ENCODE assay signal across 1 cellular context in genomic region chr12:92170050-92170449, GRCh38.
TF ChIP-seq lines count a peak whose summit lies in the region.

No MANE protein-coding gene starts in this region.

TF ChIP-seq in GM12878, 131 proteins besides CTCF, POLR2A, EP300 and RAD21:
- no peak for TF ChIP-seq CREB1 (IDR thresholded peaks at IDR 0.05; ENCODE audit: low read depth)
- TF ChIP-seq, protein P1, sequence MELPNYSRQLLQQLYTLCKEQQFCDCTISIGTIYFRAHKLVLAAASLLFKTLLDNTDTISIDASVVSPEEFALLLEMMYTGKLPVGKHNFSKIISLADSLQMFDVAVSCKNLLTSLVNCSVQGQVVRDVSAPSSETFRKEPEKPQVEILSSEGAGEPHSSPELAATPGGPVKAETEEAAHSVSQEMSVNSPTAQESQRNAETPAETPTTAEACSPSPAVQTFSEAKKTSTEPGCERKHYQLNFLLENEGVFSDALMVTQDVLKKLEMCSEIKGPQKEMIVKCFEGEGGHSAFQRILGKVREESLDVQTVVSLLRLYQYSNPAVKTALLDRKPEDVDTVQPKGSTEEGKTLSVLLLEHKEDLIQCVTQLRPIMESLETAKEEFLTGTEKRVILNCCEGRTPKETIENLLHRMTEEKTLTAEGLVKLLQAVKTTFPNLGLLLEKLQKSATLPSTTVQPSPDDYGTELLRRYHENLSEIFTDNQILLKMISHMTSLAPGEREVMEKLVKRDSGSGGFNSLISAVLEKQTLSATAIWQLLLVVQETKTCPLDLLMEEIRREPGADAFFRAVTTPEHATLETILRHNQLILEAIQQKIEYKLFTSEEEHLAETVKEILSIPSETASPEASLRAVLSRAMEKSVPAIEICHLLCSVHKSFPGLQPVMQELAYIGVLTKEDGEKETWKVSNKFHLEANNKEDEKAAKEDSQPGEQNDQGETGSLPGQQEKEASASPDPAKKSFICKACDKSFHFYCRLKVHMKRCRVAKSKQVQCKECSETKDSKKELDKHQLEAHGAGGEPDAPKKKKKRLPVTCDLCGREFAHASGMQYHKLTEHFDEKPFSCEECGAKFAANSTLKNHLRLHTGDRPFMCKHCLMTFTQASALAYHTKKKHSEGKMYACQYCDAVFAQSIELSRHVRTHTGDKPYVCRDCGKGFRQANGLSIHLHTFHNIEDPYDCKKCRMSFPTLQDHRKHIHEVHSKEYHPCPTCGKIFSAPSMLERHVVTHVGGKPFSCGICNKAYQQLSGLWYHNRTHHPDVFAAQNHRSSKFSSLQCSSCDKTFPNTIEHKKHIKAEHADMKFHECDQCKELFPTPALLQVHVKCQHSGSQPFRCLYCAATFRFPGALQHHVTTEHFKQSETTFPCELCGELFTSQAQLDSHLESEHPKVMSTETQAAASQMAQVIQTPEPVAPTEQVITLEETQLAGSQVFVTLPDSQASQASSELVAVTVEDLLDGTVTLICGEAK (IDR thresholded peaks at IDR 0.05; ENCODE audit: borderline replicate concordance) = no peak
- no peak for TF ChIP-seq RCOR1 (conservative IDR thresholded peaks at IDR 0.05; ENCODE audit: low read depth, low read length)
- TF ChIP-seq ZNF217 (IDR thresholded peaks at IDR 0.05) = no peak
- TF ChIP-seq KDM1A (IDR thresholded peaks at IDR 0.05; ENCODE audit: borderline replicate concordance) = no peak
- TF ChIP-seq NR2C1 (IDR thresholded peaks at IDR 0.05) = no peak
- no peak for TF ChIP-seq MYC (IDR thresholded peaks at IDR 0.05; ENCODE audit: insufficient read depth, insufficient read length, insufficient replicate concordance, low read length, severe bottlenecking)
